ENCODE assay signal across 27 cellular contexts in genomic region chr5:57102905-57103255, GRCh38.
"Had no signal": no experiment of that assay in that cellular context is flagged by ENCODE, and none has a peak within 500 bp of the region (broad histone marks: within the 10 kb centered on the region; RNA-seq: fewer than 3 reads in every experiment).

No MANE protein-coding gene starts in this region.

- H3K4me3 ChIP-seq: gastrocnemius medialis, left lung, lung, sigmoid colon, smooth muscle cell, stomach, thyroid gland had no signal

- H3K4me2 ChIP-seq: smooth muscle cell had no signal

- ATAC-seq: gastrocnemius medialis; left lung; natural killer cell treated with Interleukin-12 subunit alpha and Interleukin-12 subunit beta and Interleukin-15 and Interleukin-18, amount 100 ng/mL, for 72 hours; stimulated activated naive B cell treated with anti-CD40 and anti-IgM and Interleukin-4, amounts not matched to agents 10 μg/mL and 1 μg/mL and 100 μg/mL, for 72 hours had no signal

- H3K9me3 ChIP-seq: thyroid gland had no signal

- DNase-seq: activated CD4-positive, alpha-beta T cell treated with anti-CD3 and anti-CD28 coated beads for 4 hours; activated CD4-positive, alpha-beta T cell treated with anti-CD3 and anti-CD28 coated beads, Interleukin-2, amount 50 U/mL, for 4 hours; activated effector memory CD4-positive, alpha-beta T cell treated with Interleukin-2 at 50 U/mL for 16 hours; activated naive CD4-positive, alpha-beta T cell treated with Interleukin-2 at 50 U/mL for 16 hours; activated T-cell treated with anti-CD3 and anti-CD28 coated beads for 4 hours; anterior cingulate cortex; effector CD8-positive, alpha-beta T cell; gastrocnemius medialis; glutamatergic neuron; left lung; mesendoderm; retina; sigmoid colon; stimulated activated CD4-positive, alpha-beta T cell treated with anti-CD3 and anti-CD28 coated beads, Interleukin-1b, Interleukin-23, amount 100 ng/mL, for 48 hours; stimulated activated naive B cell treated with anti-CD40 and anti-IgM and Interleukin-4, amounts not matched to agents 10 μg/mL and 1 μg/mL and 100 μg/mL, for 72 hours; stomach; T-helper 9 cell; thyroid gland had no signal

- H3K4me1 ChIP-seq: gastrocnemius medialis, left lung, sigmoid colon, stomach, thyroid gland had no signal

- FAIRE-seq: colon, endometrium, keratinocyte, TTC549 had no signal

- H3K36me3 ChIP-seq: gastrocnemius medialis, left lung, sigmoid colon, stomach, thyroid gland had no signal

- H3K27ac ChIP-seq: epithelial cell of prostate, gastrocnemius medialis, left lung, sigmoid colon, stomach, thyroid gland, VCaP had no signal
